Comparison of ENCODE assay signal across 1 cellular context in the genomic region with DNA sequence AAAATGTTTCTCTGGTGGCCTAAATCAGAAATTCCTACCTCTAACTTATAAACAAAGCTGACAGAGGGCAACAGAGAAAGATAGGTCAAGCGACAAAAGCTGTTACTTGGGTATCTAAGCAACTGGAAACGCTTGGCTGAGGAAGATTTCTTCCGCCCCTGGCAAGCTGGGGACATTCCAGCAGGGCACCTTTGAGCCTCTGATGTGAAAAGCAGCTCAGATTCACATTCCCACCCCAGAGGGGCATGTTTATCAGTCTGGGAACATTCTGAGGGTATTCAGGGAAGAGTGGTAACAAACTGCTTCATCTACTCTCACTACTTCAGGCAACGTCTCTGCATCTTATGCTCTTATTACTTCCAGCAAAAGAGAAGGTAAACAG.
TF ChIP-seq lines count a peak whose summit lies in the region.

No MANE protein-coding gene starts in this region.

TF ChIP-seq in GM23338, 12 proteins besides CTCF, POLR2A, EP300 and RAD21 (continued from another document):
- TF ChIP-seq, protein P1, sequence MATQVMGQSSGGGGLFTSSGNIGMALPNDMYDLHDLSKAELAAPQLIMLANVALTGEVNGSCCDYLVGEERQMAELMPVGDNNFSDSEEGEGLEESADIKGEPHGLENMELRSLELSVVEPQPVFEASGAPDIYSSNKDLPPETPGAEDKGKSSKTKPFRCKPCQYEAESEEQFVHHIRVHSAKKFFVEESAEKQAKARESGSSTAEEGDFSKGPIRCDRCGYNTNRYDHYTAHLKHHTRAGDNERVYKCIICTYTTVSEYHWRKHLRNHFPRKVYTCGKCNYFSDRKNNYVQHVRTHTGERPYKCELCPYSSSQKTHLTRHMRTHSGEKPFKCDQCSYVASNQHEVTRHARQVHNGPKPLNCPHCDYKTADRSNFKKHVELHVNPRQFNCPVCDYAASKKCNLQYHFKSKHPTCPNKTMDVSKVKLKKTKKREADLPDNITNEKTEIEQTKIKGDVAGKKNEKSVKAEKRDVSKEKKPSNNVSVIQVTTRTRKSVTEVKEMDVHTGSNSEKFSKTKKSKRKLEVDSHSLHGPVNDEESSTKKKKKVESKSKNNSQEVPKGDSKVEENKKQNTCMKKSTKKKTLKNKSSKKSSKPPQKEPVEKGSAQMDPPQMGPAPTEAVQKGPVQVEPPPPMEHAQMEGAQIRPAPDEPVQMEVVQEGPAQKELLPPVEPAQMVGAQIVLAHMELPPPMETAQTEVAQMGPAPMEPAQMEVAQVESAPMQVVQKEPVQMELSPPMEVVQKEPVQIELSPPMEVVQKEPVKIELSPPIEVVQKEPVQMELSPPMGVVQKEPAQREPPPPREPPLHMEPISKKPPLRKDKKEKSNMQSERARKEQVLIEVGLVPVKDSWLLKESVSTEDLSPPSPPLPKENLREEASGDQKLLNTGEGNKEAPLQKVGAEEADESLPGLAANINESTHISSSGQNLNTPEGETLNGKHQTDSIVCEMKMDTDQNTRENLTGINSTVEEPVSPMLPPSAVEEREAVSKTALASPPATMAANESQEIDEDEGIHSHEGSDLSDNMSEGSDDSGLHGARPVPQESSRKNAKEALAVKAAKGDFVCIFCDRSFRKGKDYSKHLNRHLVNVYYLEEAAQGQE (IDR thresholded peaks at IDR 0.05; ENCODE audit: unreplicated experiment), result no peak
- no peak for TF ChIP-seq JUNB (IDR thresholded peaks at IDR 0.05; ENCODE audit: unreplicated experiment)
- no peak for TF ChIP-seq NANOG (IDR thresholded peaks at IDR 0.05; ENCODE audit: borderline replicate concordance)
- no peak for TF ChIP-seq EZH2 (IDR thresholded peaks at IDR 0.05; ENCODE audit: low read depth, unreplicated experiment)
- TF ChIP-seq, protein P2, sequence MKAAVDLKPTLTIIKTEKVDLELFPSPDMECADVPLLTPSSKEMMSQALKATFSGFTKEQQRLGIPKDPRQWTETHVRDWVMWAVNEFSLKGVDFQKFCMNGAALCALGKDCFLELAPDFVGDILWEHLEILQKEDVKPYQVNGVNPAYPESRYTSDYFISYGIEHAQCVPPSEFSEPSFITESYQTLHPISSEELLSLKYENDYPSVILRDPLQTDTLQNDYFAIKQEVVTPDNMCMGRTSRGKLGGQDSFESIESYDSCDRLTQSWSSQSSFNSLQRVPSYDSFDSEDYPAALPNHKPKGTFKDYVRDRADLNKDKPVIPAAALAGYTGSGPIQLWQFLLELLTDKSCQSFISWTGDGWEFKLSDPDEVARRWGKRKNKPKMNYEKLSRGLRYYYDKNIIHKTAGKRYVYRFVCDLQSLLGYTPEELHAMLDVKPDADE (IDR thresholded peaks at IDR 0.05), result no peak
- TF ChIP-seq POLR2AphosphoS5 (IDR thresholded peaks at IDR 0.05; ENCODE audit: low read depth), result no peak
- no peak for TF ChIP-seq CREB1 (CRISPR knock-in tag; IDR thresholded peaks at IDR 0.05; ENCODE audit: low read depth)
- TF ChIP-seq ZNF331 (CRISPR knock-in tag; IDR thresholded peaks at IDR 0.05; ENCODE audit: low read depth), result no peak
- no peak for TF ChIP-seq STAT1 (IDR thresholded peaks at IDR 0.05; ENCODE audit: unreplicated experiment)
- TF ChIP-seq, protein P3, sequence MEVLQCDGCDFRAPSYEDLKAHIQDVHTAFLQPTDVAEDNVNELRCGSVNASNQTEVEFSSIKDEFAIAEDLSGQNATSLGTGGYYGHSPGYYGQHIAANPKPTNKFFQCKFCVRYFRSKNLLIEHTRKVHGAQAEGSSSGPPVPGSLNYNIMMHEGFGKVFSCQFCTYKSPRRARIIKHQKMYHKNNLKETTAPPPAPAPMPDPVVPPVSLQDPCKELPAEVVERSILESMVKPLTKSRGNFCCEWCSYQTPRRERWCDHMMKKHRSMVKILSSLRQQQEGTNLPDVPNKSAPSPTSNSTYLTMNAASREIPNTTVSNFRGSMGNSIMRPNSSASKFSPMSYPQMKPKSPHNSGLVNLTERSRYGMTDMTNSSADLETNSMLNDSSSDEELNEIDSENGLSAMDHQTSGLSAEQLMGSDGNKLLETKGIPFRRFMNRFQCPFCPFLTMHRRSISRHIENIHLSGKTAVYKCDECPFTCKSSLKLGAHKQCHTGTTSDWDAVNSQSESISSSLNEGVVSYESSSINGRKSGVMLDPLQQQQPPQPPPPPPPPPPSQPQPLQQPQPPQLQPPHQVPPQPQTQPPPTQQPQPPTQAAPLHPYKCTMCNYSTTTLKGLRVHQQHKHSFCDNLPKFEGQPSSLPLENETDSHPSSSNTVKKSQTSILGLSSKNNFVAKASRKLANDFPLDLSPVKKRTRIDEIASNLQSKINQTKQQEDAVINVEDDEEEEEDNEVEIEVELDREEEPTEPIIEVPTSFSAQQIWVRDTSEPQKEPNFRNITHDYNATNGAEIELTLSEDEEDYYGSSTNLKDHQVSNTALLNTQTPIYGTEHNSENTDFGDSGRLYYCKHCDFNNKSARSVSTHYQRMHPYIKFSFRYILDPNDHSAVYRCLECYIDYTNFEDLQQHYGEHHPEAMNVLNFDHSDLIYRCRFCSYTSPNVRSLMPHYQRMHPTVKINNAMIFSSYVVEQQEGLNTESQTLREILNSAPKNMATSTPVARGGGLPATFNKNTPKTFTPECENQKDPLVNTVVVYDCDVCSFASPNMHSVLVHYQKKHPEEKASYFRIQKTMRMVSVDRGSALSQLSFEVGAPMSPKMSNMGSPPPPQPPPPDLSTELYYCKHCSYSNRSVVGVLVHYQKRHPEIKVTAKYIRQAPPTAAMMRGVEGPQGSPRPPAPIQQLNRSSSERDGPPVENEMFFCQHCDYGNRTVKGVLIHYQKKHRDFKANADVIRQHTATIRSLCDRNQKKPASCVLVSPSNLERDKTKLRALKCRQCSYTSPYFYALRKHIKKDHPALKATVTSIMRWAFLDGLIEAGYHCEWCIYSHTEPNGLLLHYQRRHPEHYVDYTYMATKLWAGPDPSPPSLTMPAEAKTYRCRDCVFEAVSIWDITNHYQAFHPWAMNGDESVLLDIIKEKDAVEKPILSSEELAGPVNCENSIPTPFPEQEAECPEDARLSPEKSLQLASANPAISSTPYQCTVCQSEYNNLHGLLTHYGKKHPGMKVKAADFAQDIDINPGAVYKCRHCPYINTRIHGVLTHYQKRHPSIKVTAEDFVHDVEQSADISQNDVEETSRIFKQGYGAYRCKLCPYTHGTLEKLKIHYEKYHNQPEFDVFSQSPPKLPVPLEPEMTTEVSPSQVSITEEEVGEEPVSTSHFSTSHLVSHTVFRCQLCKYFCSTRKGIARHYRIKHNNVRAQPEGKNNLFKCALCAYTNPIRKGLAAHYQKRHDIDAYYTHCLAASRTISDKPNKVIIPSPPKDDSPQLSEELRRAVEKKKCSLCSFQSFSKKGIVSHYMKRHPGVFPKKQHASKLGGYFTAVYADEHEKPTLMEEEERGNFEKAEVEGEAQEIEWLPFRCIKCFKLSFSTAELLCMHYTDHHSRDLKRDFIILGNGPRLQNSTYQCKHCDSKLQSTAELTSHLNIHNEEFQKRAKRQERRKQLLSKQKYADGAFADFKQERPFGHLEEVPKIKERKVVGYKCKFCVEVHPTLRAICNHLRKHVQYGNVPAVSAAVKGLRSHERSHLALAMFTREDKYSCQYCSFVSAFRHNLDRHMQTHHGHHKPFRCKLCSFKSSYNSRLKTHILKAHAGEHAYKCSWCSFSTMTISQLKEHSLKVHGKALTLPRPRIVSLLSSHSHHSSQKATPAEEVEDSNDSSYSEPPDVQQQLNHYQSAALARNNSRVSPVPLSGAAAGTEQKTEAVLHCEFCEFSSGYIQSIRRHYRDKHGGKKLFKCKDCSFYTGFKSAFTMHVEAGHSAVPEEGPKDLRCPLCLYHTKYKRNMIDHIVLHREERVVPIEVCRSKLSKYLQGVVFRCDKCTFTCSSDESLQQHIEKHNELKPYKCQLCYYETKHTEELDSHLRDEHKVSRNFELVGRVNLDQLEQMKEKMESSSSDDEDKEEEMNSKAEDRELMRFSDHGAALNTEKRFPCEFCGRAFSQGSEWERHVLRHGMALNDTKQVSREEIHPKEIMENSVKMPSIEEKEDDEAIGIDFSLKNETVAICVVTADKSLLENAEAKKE (CRISPR knock-in tag; IDR thresholded peaks at IDR 0.05), result no peak
